In the genomic region with DNA sequence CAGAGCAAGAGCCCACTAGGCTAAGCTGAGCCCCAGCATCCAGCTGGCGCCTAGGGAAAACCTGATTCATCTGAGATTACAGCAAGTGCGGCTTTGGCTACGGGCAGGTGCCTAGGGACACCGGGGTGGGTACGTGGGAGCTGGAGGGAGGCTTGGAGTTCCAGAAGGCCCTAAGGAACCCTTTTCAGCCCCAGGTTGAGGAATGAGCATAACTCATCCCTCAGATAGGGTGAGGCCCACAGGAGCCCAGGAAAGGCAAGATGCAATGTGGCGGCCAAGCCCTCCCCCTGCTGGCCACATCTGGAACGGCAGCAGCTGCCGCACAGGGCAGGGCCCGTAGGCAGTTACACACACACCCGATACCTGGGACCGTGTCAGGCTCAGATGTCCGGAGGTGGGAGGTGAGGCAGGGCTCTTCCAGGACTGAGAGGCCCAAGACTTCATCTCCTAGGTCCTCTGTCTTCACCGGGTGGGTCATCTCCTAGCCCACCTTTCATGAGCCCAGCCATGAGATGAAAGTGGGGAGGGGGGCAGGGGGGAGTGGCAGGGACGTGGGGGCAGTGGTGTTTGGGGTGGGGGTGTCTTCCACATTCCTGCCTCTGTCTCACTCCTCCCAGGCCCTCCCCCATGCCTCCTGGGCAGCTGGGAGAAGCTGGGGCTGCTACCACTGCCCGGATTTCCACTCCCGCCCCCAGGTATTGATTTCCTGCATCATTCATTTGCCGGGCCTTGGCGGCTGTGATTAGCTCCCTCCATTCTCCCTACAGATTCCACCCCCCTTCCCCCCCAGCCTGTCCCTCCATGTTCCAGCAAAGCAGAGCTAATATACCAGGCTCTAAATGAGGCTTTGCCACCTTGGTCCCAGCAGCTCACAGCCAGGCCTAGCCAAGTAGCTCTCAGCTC, we compare ENCODE assay signal across 8 cellular contexts. TPM values are rescaled to one million over a fixed set of nuclear protein-coding genes. Genes with fewer than 3 reads are reported as not detected.
DNase-seq lines count a peak whose midpoint lies in the region; ATAC-seq and TF ChIP-seq lines count a peak whose summit lies in the region.

No MANE protein-coding gene starts in this region.

- peak; percentile 84 to 95 (median 91) for TF ChIP-seq CTCF in body of pancreas (IDR thresholded peaks at IDR 0.05)

- intact Hi-C loops in body of pancreas (cut with DNase I) = no loop called here

- H3K4me1 ChIP-seq in body of pancreas = peaks cover 20% of the 10 kb centered on the region

- H3K9me3 ChIP-seq in body of pancreas = no peaks in the 10 kb centered on the region

- H3K36me3 ChIP-seq in body of pancreas (replicated peaks in 1 of 2; ENCODE audit: insufficient read depth in 1 of 2, low read depth in 2 of 2) = no peaks in the 10 kb centered on the region

- DNase-seq in Ammon's horn (ENCODE audit: low spot score) = peak; percentile 85
- DNase-seq in NCI-H1417 treated with DMSO at 0.1 percent for 48 hours (lab: John Stamatoyannopoulos, UW) = peak; percentile 9
- peak; percentile 80 for DNase-seq in UCSD-AML1 (lab: John Stamatoyannopoulos, UW; ENCODE audit: unreplicated experiment)
- peak; percentile 67 to 77 (median 71) for DNase-seq in body of pancreas
- peak; percentile 94 for DNase-seq in iPS-NIHi7 (ENCODE audit: extremely low spot score)
- peak; percentile 83 for DNase-seq in stimulated activated CD4-positive, alpha-beta T cell treated with anti-CD3 and anti-CD28 coated beads, Interleukin-15, amount 100 ng/mL, for 24 hours
- no peak for DNase-seq in cerebellar nuclear complex (lab: John Stamatoyannopoulos, UW)

- WGBS in body of pancreas, 2 donors = 19 to 29% methylated on average over 15 to 17 of the region's 18 CpGs

- no peak overlapping the region for H3K27ac ChIP-seq in body of pancreas

- ATAC-seq in GM19372 (IDR thresholded peaks at IDR 0.05; ENCODE audit: low read depth, unreplicated experiment) (peak; percentile 74), body of pancreas (peak; percentile 75)

- H3K27me3 ChIP-seq in body of pancreas = peaks cover 0 to 15% of the 10 kb centered on the region in 2 donors

- H3K4me3 ChIP-seq in body of pancreas = no peak overlapping the region

- no peak for TF ChIP-seq POLR2A in body of pancreas (IDR thresholded peaks at IDR 0.05)

RNA-seq across cellular contexts. Expression of gene MDGA1, which starts 5.5 kb away (rescaled TPM):
- 1 to 10 TPM in 1 of 2 donors, under 1 TPM in 1; 0.33 to 1.0 TPM for total RNA-seq in body of pancreas

Comparison
In these comparisons a context has a peak if more than half of its experiments do, and no peak if none do; other contexts are left out.
1. DNase-seq: peak in Ammon's horn (single experiment), NCI-H1417 treated with DMSO at 0.1 percent for 48 hours (single experiment), UCSD-AML1 (single experiment), body of pancreas (4 of 4), iPS-NIHi7 (single experiment) and stimulated activated CD4-positive, alpha-beta T cell treated with anti-CD3 and anti-CD28 coated beads, Interleukin-15, amount 100 ng/mL, for 24 hours (single experiment); none in cerebellar nuclear complex (0 of 2).